In the genomic region with DNA sequence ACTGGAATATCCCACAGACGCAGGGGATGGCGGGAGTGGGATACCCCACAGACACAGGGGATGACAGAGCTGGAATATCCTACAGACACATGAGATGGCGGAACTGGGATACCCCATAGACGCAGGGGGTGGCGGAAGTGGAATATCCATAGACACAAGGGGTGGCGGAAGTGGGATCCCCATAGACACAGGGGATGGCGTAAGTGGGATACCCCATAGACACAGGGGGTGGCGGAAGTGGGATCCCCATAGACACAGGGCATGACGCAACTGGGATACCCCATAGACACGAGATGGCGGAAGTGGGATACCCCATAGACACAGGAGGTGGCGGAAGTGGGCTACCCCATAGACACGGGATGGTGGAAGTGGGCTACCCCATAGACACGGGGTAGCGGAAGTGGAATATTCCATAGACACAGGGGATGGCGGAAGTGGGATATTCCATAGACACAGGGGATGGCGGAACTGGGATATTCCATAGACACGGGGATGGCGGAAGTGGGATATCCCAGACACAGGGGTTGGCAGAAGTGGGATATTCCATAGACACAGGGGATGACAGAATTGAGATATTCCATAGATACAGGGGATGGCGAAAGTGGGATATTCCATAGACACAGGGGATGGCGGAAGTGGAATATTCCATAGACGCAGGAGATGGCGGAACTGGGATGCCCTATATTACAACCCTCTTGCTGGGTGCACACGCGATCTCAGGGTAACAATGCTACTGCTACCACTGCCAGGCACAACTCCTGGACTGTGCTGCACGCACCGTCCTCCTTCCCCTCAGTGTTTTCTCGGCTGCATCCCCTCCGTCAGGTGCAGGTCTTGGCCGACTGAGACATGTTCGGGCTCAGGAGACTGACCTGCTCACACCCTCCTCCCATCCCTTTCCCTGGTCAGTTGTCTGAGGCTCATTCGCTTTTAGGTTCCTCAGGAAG, we compare ENCODE assay signal across 1 cellular context.
A peak's percentile ranks its signal among the peaks of the same experiment; 100 is the strongest.
TF ChIP-seq lines count a peak whose summit lies in the region.

No MANE protein-coding gene starts in this region.

TF ChIP-seq in H1, 55 proteins besides CTCF, POLR2A, EP300 and RAD21:
- TF ChIP-seq SIN3A (conservative IDR thresholded peaks at IDR 0.05 in 1 of 2, IDR thresholded peaks at IDR 0.05 in 1 of 2; ENCODE audit: low read depth in 1 of 2, low read length in 2 of 2) (no peak), POLR2AphosphoS5 (IDR thresholded peaks at IDR 0.05; ENCODE audit: low read depth, low read length) (peak; percentile 58; the same call in 1 of the 2 replicates), GABPA (IDR thresholded peaks at IDR 0.05; ENCODE audit: borderline replicate concordance, insufficient read depth, low read length) (no peak), SIRT6 (IDR thresholded peaks at IDR 0.05; ENCODE audit: low read length) (no peak), NANOG (IDR thresholded peaks at IDR 0.05; ENCODE audit: insufficient read depth, low read depth, low read length, poor library complexity, severe bottlenecking) (no peak), TBP (IDR thresholded peaks at IDR 0.05; ENCODE audit: low read depth, low read length) (no peak)
